ENCODE assay signal across 26 cellular contexts in the genomic region with DNA sequence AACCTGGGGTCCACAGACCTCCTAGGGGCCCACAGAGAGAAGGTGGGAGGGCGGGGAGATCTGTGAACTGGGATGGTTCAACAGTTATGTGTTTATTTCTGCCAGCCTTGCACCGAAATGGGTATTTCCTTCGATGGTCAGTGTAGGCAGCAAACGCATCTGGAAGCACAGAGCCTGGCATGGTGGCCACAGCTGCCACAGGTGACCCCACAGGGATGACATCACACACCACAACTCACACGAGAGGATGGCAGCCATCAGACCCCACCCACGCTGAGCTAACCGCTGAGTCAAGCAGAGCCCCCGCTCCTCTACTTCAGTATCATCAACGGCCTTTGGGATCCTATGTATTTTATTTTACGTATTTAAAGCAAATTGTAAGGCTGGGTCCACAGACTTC.
"Had no signal": no experiment of that assay in that cellular context is flagged by ENCODE, and none has a peak within 500 bp of the region (broad histone marks: within the 10 kb centered on the region; RNA-seq: fewer than 3 reads in every experiment).

No MANE protein-coding gene starts in this region.

- H3K4me2 ChIP-seq: neural progenitor cell had no signal

- H3K27ac Mint-ChIP-seq: activated CD4-positive, alpha-beta T cell treated with anti-CD3 and anti-CD28 coated beads, Interleukin-2, amount 10 ng/mL, durations not matched to agents 7 days and 5 days; activated T-helper 17 cell treated with anti-CD3 and anti-CD28 coated beads, Interleukin-2, amount 50 U/mL, for 72 hours; mesothelial cell of epicardium; stimulated activated naive CD8-positive, alpha-beta T cell treated with anti-CD3 and anti-CD28 coated beads, Interleukin-15, Interleukin-2, amounts not matched to agents 100 ng/mL and 50 ng/mL, for 24 hours had no signal

- DNase-seq: activated CD4-positive, alpha-beta T cell treated with anti-CD3 and anti-CD28 coated beads for 1 hour; activated CD4-positive, alpha-beta T cell treated with anti-CD3 and anti-CD28 coated beads, Interleukin-2, amount 10 ng/mL, durations not matched to agents 7 days and 5 days; activated CD8-positive, alpha-beta T cell treated with anti-CD3 and anti-CD28 coated beads for 36 hours; activated gamma-delta T cell treated with Interleukin-2 at 50 U/mL for 16 hours; activated T-cell treated with anti-CD3 and anti-CD28 coated beads, Interleukin-2, amount 50 U/mL, for 4 hours; anterior cingulate cortex; dermis blood vessel endothelial cell; effector CD4-positive, alpha-beta T cell; erythroblast; gastrocnemius medialis; glutamatergic neuron; left colon; mammary epithelial cell; naive thymus-derived CD8-positive, alpha-beta T cell; stimulated activated CD4-positive, alpha-beta T cell treated with anti-CD3 and anti-CD28 coated beads, Interleukin-2, amount 100 ng/mL, for 48 hours; T-helper 17 cell; T1000; trophoblast cell; uterus; WERI-Rb-1 had no signal

- H3K27me3 ChIP-seq: gastrocnemius medialis, neural progenitor cell, uterus had no signal

- H3K36me3 ChIP-seq: uterus had no signal

- H3K9me3 Mint-ChIP-seq: activated CD8-positive, alpha-beta T cell treated with anti-CD3 and anti-CD28 coated beads for 36 hours; activated naive CD4-positive, alpha-beta T cell treated with anti-CD3 and anti-CD28 coated beads, Interleukin-2, amount 50 U/mL, for 24 hours; activated T-cell treated with anti-CD3 and anti-CD28 coated beads, Interleukin-2, amount 50 U/mL, for 4 hours; naive thymus-derived CD8-positive, alpha-beta T cell; stimulated activated naive CD8-positive, alpha-beta T cell treated with anti-CD3 and anti-CD28 coated beads, Interleukin-15, Interleukin-2, amounts not matched to agents 100 ng/mL and 50 ng/mL, for 24 hours had no signal

- H3K4me1 Mint-ChIP-seq: mesothelial cell of epicardium had no signal

- H2AFZ ChIP-seq: neural progenitor cell had no signal

- H3K27ac ChIP-seq: gastrocnemius medialis, neural progenitor cell, thoracic aorta, uterus, WERI-Rb-1 had no signal

- H3K9me3 ChIP-seq: gastrocnemius medialis, thoracic aorta, uterus had no signal

- H3K27me3 Mint-ChIP-seq: activated CD4-positive, alpha-beta T cell treated with anti-CD3 and anti-CD28 coated beads, Interleukin-2, amount 10 ng/mL, durations not matched to agents 7 days and 5 days; activated CD8-positive, alpha-beta T cell treated with anti-CD3 and anti-CD28 coated beads for 36 hours; activated naive CD4-positive, alpha-beta T cell treated with anti-CD3 and anti-CD28 coated beads, Interleukin-2, amount 50 U/mL, for 24 hours; activated T-helper 17 cell treated with anti-CD3 and anti-CD28 coated beads, Interleukin-2, amount 50 U/mL, for 72 hours; naive thymus-derived CD8-positive, alpha-beta T cell; stimulated activated naive CD8-positive, alpha-beta T cell treated with anti-CD3 and anti-CD28 coated beads, Interleukin-15, Interleukin-2, amounts not matched to agents 100 ng/mL and 50 ng/mL, for 24 hours; T-helper 17 cell had no signal

- H3K4me1 ChIP-seq: gastrocnemius medialis, uterus had no signal

- H3K9ac ChIP-seq: neural progenitor cell had no signal

- ATAC-seq: activated CD8-positive, alpha-beta T cell treated with anti-CD3 and anti-CD28 coated beads for 36 hours; activated T-cell treated with anti-CD3 and anti-CD28 coated beads, Interleukin-2, amount 50 U/mL, for 4 hours; activated T-helper 17 cell treated with anti-CD3 and anti-CD28 coated beads, Interleukin-2, amount 50 U/mL, for 72 hours; gastrocnemius medialis; left colon; naive thymus-derived CD8-positive, alpha-beta T cell; T-helper 17 cell had no signal

- H3K4me3 Mint-ChIP-seq: activated CD4-positive, alpha-beta T cell treated with anti-CD3 and anti-CD28 coated beads, Interleukin-2, amount 10 ng/mL, durations not matched to agents 7 days and 5 days; activated CD8-positive, alpha-beta T cell treated with anti-CD3 and anti-CD28 coated beads for 36 hours; activated naive CD4-positive, alpha-beta T cell treated with anti-CD3 and anti-CD28 coated beads, Interleukin-2, amount 50 U/mL, for 24 hours; activated T-cell treated with anti-CD3 and anti-CD28 coated beads, Interleukin-2, amount 50 U/mL, for 4 hours; activated T-helper 17 cell treated with anti-CD3 and anti-CD28 coated beads, Interleukin-2, amount 50 U/mL, for 72 hours; mesothelial cell of epicardium; naive thymus-derived CD8-positive, alpha-beta T cell; neural progenitor cell; stimulated activated naive CD8-positive, alpha-beta T cell treated with anti-CD3 and anti-CD28 coated beads, Interleukin-15, Interleukin-2, amounts not matched to agents 100 ng/mL and 50 ng/mL, for 24 hours; T-helper 17 cell had no signal

- H3K4me3 ChIP-seq: gastrocnemius medialis, neural progenitor cell, thoracic aorta, uterus had no signal
